In genomic region chr9:21677834-21678233, GRCh38 we compare ENCODE assay signal across 14 cellular contexts.
DNase-seq lines count a peak whose midpoint lies in the region; ATAC-seq, FAIRE-seq and TF ChIP-seq lines count a peak whose summit lies in the region.
"Had no signal": no experiment of that assay in that cellular context is flagged by ENCODE, and none has a peak within 500 bp of the region (broad histone marks: within the 10 kb centered on the region; RNA-seq: fewer than 3 reads in every experiment).

No MANE protein-coding gene starts in this region.

- intact Hi-C loops in kidney (cut with DNase I): no loop called here

- H3K4me1 ChIP-seq in fibroblast of lung (ENCODE audit: control insufficient read depth, extremely low read depth, insufficient read depth, low read length) (peaks cover 14% of the 10 kb centered on the region), kidney (ENCODE audit: control insufficient read depth in 1 of 2, insufficient read depth in 1 of 2, low read depth in 1 of 2, low read length in 2 of 2) (no peaks in the 10 kb centered on the region)

- H3K4me3 ChIP-seq in fibroblast of lung (replicated peaks in 1 of 4; ENCODE audit: control extremely low read depth in 1 of 4, insufficient read depth in 1 of 4, low read depth in 3 of 4, low read length in 4 of 4): peak overlapping the region in 3 of 4 experiments; percentile 5 to 48 (median 41)
- H3K4me3 ChIP-seq in kidney (ENCODE audit: low read length in 2 of 2): no peak overlapping the region

- DNase-seq in activated T-cell treated with anti-CD3 and anti-CD28 coated beads, Interleukin-2, amount 50 U/mL, for 24 hours: no peak
- DNase-seq in activated T-cell treated with anti-CD3 and anti-CD28 coated beads for 4 hours (no peak), RPMI7951 (ENCODE audit: low read depth) (peak; percentile 66), fibroblast of lung (ENCODE audit: low read depth in 2 of 2) (peak; percentile 78 to 95), kidney (no peak), NCI-H345 (lab: John Stamatoyannopoulos, UW) (no peak), DMS 273 (lab: John Stamatoyannopoulos, UW; ENCODE audit: unreplicated experiment) (no peak)
- no peak for DNase-seq in stimulated activated effector memory CD8-positive, alpha-beta T cell treated with anti-CD3 and anti-CD28 coated beads, Interleukin-12 subunit alpha, Interleukin-12 subunit beta, amount 100 ng/mL, for 72 hours (ENCODE audit: low spot score in 2 of 2)
- DNase-seq: aorta; MM.1S; naive thymus-derived CD8-positive, alpha-beta T cell had no signal

- peaks cover 2% of the 10 kb centered on the region for H3K27me3 Mint-ChIP-seq in activated T-cell treated with anti-CD3 and anti-CD28 coated beads, Interleukin-2, amount 50 U/mL, for 24 hours

- no peak overlapping the region for H3K4me3 Mint-ChIP-seq in activated T-cell treated with anti-CD3 and anti-CD28 coated beads, Interleukin-2, amount 50 U/mL, for 24 hours
- no peak overlapping the region for H3K4me3 Mint-ChIP-seq in stimulated activated effector memory CD8-positive, alpha-beta T cell treated with anti-CD3 and anti-CD28 coated beads, Interleukin-12 subunit alpha, Interleukin-12 subunit beta, amount 100 ng/mL, for 72 hours
- H3K4me3 Mint-ChIP-seq: naive thymus-derived CD8-positive, alpha-beta T cell had no signal

- H3K9ac ChIP-seq in fibroblast of lung (ENCODE audit: insufficient read depth, low read length) (no peak overlapping the region), kidney (ENCODE audit: low read length in 2 of 2) (no peak overlapping the region)

- peaks cover 34% of the 10 kb centered on the region for H3K4me1 Mint-ChIP-seq in activated T-cell treated with anti-CD3 and anti-CD28 coated beads, Interleukin-2, amount 50 U/mL, for 24 hours (ENCODE audit: low read depth)
- no peaks in the 10 kb centered on the region for H3K4me1 Mint-ChIP-seq in stimulated activated effector memory CD8-positive, alpha-beta T cell treated with anti-CD3 and anti-CD28 coated beads, Interleukin-12 subunit alpha, Interleukin-12 subunit beta, amount 100 ng/mL, for 72 hours

- H3K27me3 ChIP-seq in fibroblast of lung (ENCODE audit: control insufficient read depth, insufficient read depth, low read length): no peaks in the 10 kb centered on the region

- H4K20me1 ChIP-seq in fibroblast of lung (ENCODE audit: control insufficient read depth, extremely low read depth, insufficient read depth, low read length): no peaks in the 10 kb centered on the region

- H2AFZ ChIP-seq in fibroblast of lung (ENCODE audit: low read length): no peak overlapping the region

- ATAC-seq in stimulated activated effector memory CD8-positive, alpha-beta T cell treated with anti-CD3 and anti-CD28 coated beads, Interleukin-12 subunit alpha, Interleukin-12 subunit beta, amount 100 ng/mL, for 72 hours: peak; percentile 28
- ATAC-seq: naive thymus-derived CD8-positive, alpha-beta T cell had no signal

- H3K36me3 ChIP-seq in fibroblast of lung (ENCODE audit: control insufficient read depth, insufficient read depth, low read length): no peaks in the 10 kb centered on the region
- H3K36me3 ChIP-seq in kidney (ENCODE audit: control insufficient read depth in 1 of 2, insufficient read depth in 2 of 2, low read length in 2 of 2): no peaks in the 10 kb centered on the region

- H3K9me3 ChIP-seq in fibroblast of lung (ENCODE audit: control insufficient read depth, insufficient read depth, low read depth, low read length) (no peaks in the 10 kb centered on the region), kidney (ENCODE audit: control insufficient read depth in 1 of 2, low read length in 2 of 2) (no peaks in the 10 kb centered on the region)

- H3K79me2 ChIP-seq in fibroblast of lung (ENCODE audit: control insufficient read depth, insufficient read depth, low read length): no peaks in the 10 kb centered on the region

- FAIRE-seq in kidney (lab: Jason Lieb, UNC): no peak
- FAIRE-seq: GM18507, islet of Langerhans, TTC549 had no signal

- TF ChIP-seq CTCF in fibroblast of lung (conservative IDR thresholded peaks at IDR 0.05 in 1 of 2, IDR thresholded peaks at IDR 0.05 in 1 of 2; ENCODE audit: low read depth in 1 of 2, low read length in 2 of 2): no peak
- no peak for TF ChIP-seq CTCF in kidney (IDR thresholded peaks at IDR 0.05; ENCODE audit: borderline replicate concordance, extremely low read depth, insufficient read depth)

- peak overlapping the region; percentile 40 for H3K27ac Mint-ChIP-seq in activated T-cell treated with anti-CD3 and anti-CD28 coated beads, Interleukin-2, amount 50 U/mL, for 24 hours
- H3K27ac Mint-ChIP-seq in stimulated activated effector memory CD8-positive, alpha-beta T cell treated with anti-CD3 and anti-CD28 coated beads, Interleukin-12 subunit alpha, Interleukin-12 subunit beta, amount 100 ng/mL, for 72 hours: no peak overlapping the region
- H3K27ac Mint-ChIP-seq: naive thymus-derived CD8-positive, alpha-beta T cell had no signal

- no peaks in the 10 kb centered on the region for H3K36me3 Mint-ChIP-seq in activated T-cell treated with anti-CD3 and anti-CD28 coated beads, Interleukin-2, amount 50 U/mL, for 24 hours (ENCODE audit: low read depth)
- no peaks in the 10 kb centered on the region for H3K36me3 Mint-ChIP-seq in stimulated activated effector memory CD8-positive, alpha-beta T cell treated with anti-CD3 and anti-CD28 coated beads, Interleukin-12 subunit alpha, Interleukin-12 subunit beta, amount 100 ng/mL, for 72 hours

- H3K4me2 ChIP-seq in fibroblast of lung (ENCODE audit: extremely low read depth, insufficient read depth, low read length): peak overlapping the region; percentile 81

- H3K27ac ChIP-seq in fibroblast of lung (ENCODE audit: insufficient read depth, low read length) (peak overlapping the region; percentile 39), kidney (ENCODE audit: low read depth in 2 of 2, low read length in 2 of 2) (no peak overlapping the region)

- no peaks in the 10 kb centered on the region for H3K9me3 Mint-ChIP-seq in activated T-cell treated with anti-CD3 and anti-CD28 coated beads, Interleukin-2, amount 50 U/mL, for 24 hours
- H3K9me3 Mint-ChIP-seq in stimulated activated effector memory CD8-positive, alpha-beta T cell treated with anti-CD3 and anti-CD28 coated beads, Interleukin-12 subunit alpha, Interleukin-12 subunit beta, amount 100 ng/mL, for 72 hours: no peaks in the 10 kb centered on the region
- H3K9me3 Mint-ChIP-seq: naive thymus-derived CD8-positive, alpha-beta T cell had no signal

Comparison
In these comparisons a context has a peak if more than half of its experiments do, and no peak if none do; other contexts are left out.
1. DNase-seq: peak in RPMI7951 (single experiment) and fibroblast of lung (2 of 2); none in activated T-cell treated with anti-CD3 and anti-CD28 coated beads, Interleukin-2, amount 50 U/mL, for 24 hours (single experiment), activated T-cell treated with anti-CD3 and anti-CD28 coated beads for 4 hours (single experiment), stimulated activated effector memory CD8-positive, alpha-beta T cell treated with anti-CD3 and anti-CD28 coated beads, Interleukin-12 subunit alpha, Interleukin-12 subunit beta, amount 100 ng/mL, for 72 hours (0 of 2), kidney (single experiment), NCI-H345 (single experiment) and DMS 273 (single experiment).
2. H3K4me3 ChIP-seq: peak in fibroblast of lung (3 of 4); none in kidney (0 of 2).